Comparison of ENCODE assay signal across 15 cellular contexts in the genomic region with DNA sequence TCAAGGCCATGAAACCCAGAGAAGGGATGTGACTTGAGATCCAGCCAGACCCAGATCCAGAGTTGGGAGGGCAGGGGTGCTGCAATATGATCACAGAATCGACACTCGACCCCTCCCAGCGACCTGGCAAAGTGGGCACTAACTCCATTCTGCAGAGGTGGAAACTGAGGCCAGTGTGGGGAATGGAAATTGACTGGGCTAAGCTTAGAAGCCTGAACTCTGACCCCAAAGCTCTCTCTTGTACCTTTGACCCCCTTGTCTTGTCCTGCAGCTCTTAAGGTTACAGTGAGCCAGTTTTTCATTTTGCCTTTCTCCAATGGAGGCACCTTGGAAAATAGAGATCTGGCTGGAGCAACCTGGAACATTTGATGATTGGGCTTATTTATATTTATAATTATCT.
"Had no signal": no experiment of that assay in that cellular context is flagged by ENCODE, and none has a peak within 500 bp of the region (broad histone marks: within the 10 kb centered on the region; RNA-seq: fewer than 3 reads in every experiment).

No MANE protein-coding gene starts in this region.

- H3K4me3 ChIP-seq: cardiac muscle cell, left lung, skin epidermis, suprapubic skin had no signal

- H3K27me3 ChIP-seq: cardiac muscle cell, left lung, suprapubic skin had no signal

- DNase-seq: activated CD4-positive, alpha-beta T cell treated with anti-CD3 and anti-CD28 coated beads for 1 hour; activated naive CD4-positive, alpha-beta T cell treated with anti-CD3 and anti-CD28 coated beads, Interleukin-2, amount 10 ng/mL, durations not matched to agents 7 days and 5 days; activated T-cell treated with anti-CD3 and anti-CD28 coated beads, Interleukin-2, amount 50 U/mL, for 1 hour; cortex of kidney; effector CD8-positive, alpha-beta T cell; left lung; natural killer cell; stimulated activated naive CD8-positive, alpha-beta T cell treated with anti-CD3 and anti-CD28 coated beads, Interleukin-15, Interleukin-2, amounts not matched to agents 100 U/mL and 50 U/mL, for 24 hours; T-cell; T-helper 9 cell had no signal

- FAIRE-seq: astrocyte, islet of Langerhans had no signal

- H3K9me3 ChIP-seq: left lung, suprapubic skin had no signal

- ATAC-seq: natural killer cell; stimulated activated naive CD8-positive, alpha-beta T cell treated with anti-CD3 and anti-CD28 coated beads, Interleukin-15, Interleukin-2, amounts not matched to agents 100 U/mL and 50 U/mL, for 24 hours; T-cell had no signal

- H3K36me3 ChIP-seq: cardiac muscle cell, left lung, suprapubic skin had no signal

- H3K27ac ChIP-seq: cardiac muscle cell, left lung had no signal
